30 cellular contexts compared by ENCODE assay signal in genomic region chr1:42108309-42108708, GRCh38. TPM values are rescaled to one million over a fixed set of nuclear protein-coding genes. Genes with fewer than 3 reads are reported as not detected.
"Had no signal": no experiment of that assay in that cellular context is flagged by ENCODE, and none has a peak within 500 bp of the region (broad histone marks: within the 10 kb centered on the region; RNA-seq: fewer than 3 reads in every experiment).

No MANE protein-coding gene starts in this region.

- DNase-seq: activated effector memory CD4-positive, alpha-beta T cell treated with anti-CD3 and anti-CD28 coated beads, Interleukin-2, amount 50 U/mL, for 16 hours; activated effector memory CD4-positive, alpha-beta T cell treated with Interleukin-2 at 50 U/mL for 16 hours; activated gamma-delta T cell; activated gamma-delta T cell treated with Interleukin-2 at 50 U/mL for 16 hours; activated naive CD4-positive, alpha-beta T cell; activated naive CD4-positive, alpha-beta T cell treated with anti-CD3 and anti-CD28 coated beads for 36 hours; activated naive CD4-positive, alpha-beta T cell treated with anti-CD3 and anti-CD28 coated beads, Interleukin-2, amount 10 ng/mL, durations not matched to agents 7 days and 5 days; activated naive CD4-positive, alpha-beta T cell treated with anti-CD3 and anti-CD28 coated beads, Interleukin-2, amount 50 U/mL, for 16 hours; activated naive CD4-positive, alpha-beta T cell treated with Interleukin-2 at 50 U/mL for 16 hours; activated naive CD8-positive, alpha-beta T cell treated with anti-CD3 and anti-CD28 coated beads for 36 hours; activated naive CD8-positive, alpha-beta T cell treated with anti-CD3 and anti-CD28 coated beads, Interleukin-2, amount 10 ng/mL, durations not matched to agents 7 days and 5 days; activated naive CD8-positive, alpha-beta T cell treated with anti-CD3 and anti-CD28 coated beads, Interleukin-2, amount 50 U/mL, for 24 hours; activated T-cell treated with anti-CD3 and anti-CD28 coated beads, Interleukin-2, amount 50 U/mL, for 1 hour; activated T-cell treated with anti-CD3 and anti-CD28 coated beads, Interleukin-2, amount 50 U/mL, for 24 hours; activated T-cell treated with anti-CD3 and anti-CD28 coated beads, Interleukin-2, amount 50 U/mL, for 4 hours; activated T-cell treated with anti-CD3 and anti-CD28 coated beads, Interleukin-2, amount 50 U/mL, for 48 hours; activated T-cell treated with anti-CD3 and anti-CD28 coated beads, Interleukin-2, amount 50 U/mL, for 72 hours; adrenal gland; amniotic stem cell; amygdala; anterior cingulate cortex; aorta; body of pancreas; brain microvascular endothelial cell; caudate nucleus; central memory CD4-positive, alpha-beta T cell; cerebellar nuclear complex had no signal

- H3K27me3 ChIP-seq: adrenal gland, ascending aorta, body of pancreas, brain microvascular endothelial cell, breast epithelium had no signal

- H3K4me1 ChIP-seq: adrenal gland, ascending aorta, body of pancreas, breast epithelium had no signal

- H3K36me3 ChIP-seq: adrenal gland, ascending aorta, brain microvascular endothelial cell, breast epithelium, cardiac muscle cell had no signal

- H3K4me3 ChIP-seq: adrenal gland, ascending aorta, body of pancreas, breast epithelium, cardiac muscle cell had no signal

- H3K27ac ChIP-seq: adrenal gland, ascending aorta, body of pancreas, brain microvascular endothelial cell, breast epithelium, cardiac muscle cell had no signal

- H3K9me3 ChIP-seq: adrenal gland, ascending aorta, body of pancreas, breast epithelium had no signal

RNA-seq across cellular contexts. Expression of gene GUCA2B, which starts 44.9 kb away (rescaled TPM):
- polyA plus RNA-seq: adrenal gland, cardiac muscle cell had no signal

RNA-seq across cellular contexts. Expression of gene GUCA2A, which starts 56.2 kb away (rescaled TPM):
- polyA plus RNA-seq: cardiac muscle cell had no signal
